Comparison of ENCODE assay signal across 30 cellular contexts in genomic region chr6:154425034-154425433, GRCh38.
"Had no signal": no experiment of that assay in that cellular context is flagged by ENCODE, and none has a peak within 500 bp of the region (broad histone marks: within the 10 kb centered on the region; RNA-seq: fewer than 3 reads in every experiment).

No MANE protein-coding gene starts in this region.

- H3K9me3 Mint-ChIP-seq: activated CD4-positive, alpha-beta memory T cell treated with anti-CD3 and anti-CD28 coated beads for 36 hours; activated CD4-positive, alpha-beta T cell treated with anti-CD3 and anti-CD28 coated beads, Interleukin-2, amount 10 ng/mL, durations not matched to agents 24 days and 14 days; activated naive CD4-positive, alpha-beta T cell treated with anti-CD3 and anti-CD28 coated beads, Interleukin-2, amount 10 ng/mL, durations not matched to agents 7 days and 5 days; activated naive CD4-positive, alpha-beta T cell treated with anti-CD3 and anti-CD28 coated beads, Interleukin-2, amount 50 U/mL, for 72 hours; activated naive CD8-positive, alpha-beta T cell treated with anti-CD3 and anti-CD28 coated beads, Interleukin-2, amount 10 ng/mL, durations not matched to agents 7 days and 5 days; activated T-helper 1 cell treated with anti-CD3 and anti-CD28 coated beads, Interleukin-12 subunit alpha, Interleukin-12 subunit beta, Interleukin-2, Interleukin-4 antibody, amounts not matched to agents 30 ng/mL and 10 ng/mL and 1 ng/mL, durations not matched to agents 14 hours and 24 hours and 36 hours; central memory CD8-positive, alpha-beta T cell; dendritic cell treated with granulocyte-macrophage colony-stimulating factor and Interleukin-4, amounts not matched to agents 40 ng/mL and 50 ng/mL, for 4 days; T-helper 2 cell treated with Interferon-gamma antibody and Interleukin-4, amounts not matched to agents 5 μg/mL and 100 μg/mL, for 36 hours had no signal

- H3K4me1 Mint-ChIP-seq: activated CD4-positive, alpha-beta T cell treated with anti-CD3 and anti-CD28 coated beads for 36 hours; activated CD4-positive, alpha-beta T cell treated with anti-CD3 and anti-CD28 coated beads, Interleukin-2, amount 10 ng/mL, durations not matched to agents 24 days and 14 days; activated CD8-positive, alpha-beta memory T cell treated with anti-CD3 and anti-CD28 coated beads, Interleukin-2, amount 10 ng/mL, durations not matched to agents 7 days and 5 days; activated naive CD4-positive, alpha-beta T cell treated with anti-CD3 and anti-CD28 coated beads, Interleukin-2, amount 10 ng/mL, durations not matched to agents 7 days and 5 days; activated naive CD8-positive, alpha-beta T cell treated with anti-CD3 and anti-CD28 coated beads, Interleukin-2, amount 10 ng/mL, durations not matched to agents 7 days and 5 days; central memory CD8-positive, alpha-beta T cell; endodermal cell; T-helper 17 cell had no signal

- DNase-seq: activated CD4-positive, alpha-beta memory T cell treated with anti-CD3 and anti-CD28 coated beads for 36 hours; activated CD4-positive, alpha-beta T cell treated with anti-CD3 and anti-CD28 coated beads for 36 hours; activated CD4-positive, alpha-beta T cell treated with anti-CD3 and anti-CD28 coated beads, Interleukin-2, amount 10 ng/mL, durations not matched to agents 24 days and 14 days; activated CD4-positive, CD25-positive, alpha-beta regulatory T cell; activated CD4-positive, CD25-positive, alpha-beta regulatory T cell treated with anti-CD3 and anti-CD28 coated beads, Interleukin-2, amount 50 U/mL, for 72 hours; activated CD8-positive, alpha-beta memory T cell treated with anti-CD3 and anti-CD28 coated beads, Interleukin-2, amount 10 ng/mL, durations not matched to agents 7 days and 5 days; activated CD8-positive, alpha-beta memory T cell treated with anti-CD3 and anti-CD28 coated beads, Interleukin-2, amount 50 U/mL, for 4 hours; activated CD8-positive, alpha-beta T cell treated with anti-CD3 and anti-CD28 coated beads, Interleukin-2, amount 10 ng/mL, durations not matched to agents 7 days and 5 days; activated gamma-delta T cell; activated naive CD4-positive, alpha-beta T cell; activated naive CD4-positive, alpha-beta T cell treated with anti-CD3 and anti-CD28 coated beads, Interleukin-2, amount 10 ng/mL, durations not matched to agents 7 days and 5 days; activated naive CD8-positive, alpha-beta T cell treated with anti-CD3 and anti-CD28 coated beads, Interleukin-2, amount 10 ng/mL, durations not matched to agents 7 days and 5 days; activated T-cell treated with anti-CD3 and anti-CD28 coated beads, Interleukin-2, amount 50 U/mL, for 1 hour; activated T-cell treated with anti-CD3 and anti-CD28 coated beads, Interleukin-2, amount 50 U/mL, for 48 hours; brain microvascular endothelial cell; dorsolateral prefrontal cortex; effector memory CD4-positive, alpha-beta T cell; endodermal cell; erythroblast; foreskin keratinocyte; gastrocnemius medialis; glutamatergic neuron; heart left ventricle; T-helper 17 cell; T1000 had no signal

- H3K27ac Mint-ChIP-seq: activated CD4-positive, alpha-beta memory T cell treated with anti-CD3 and anti-CD28 coated beads for 36 hours; activated CD4-positive, alpha-beta T cell treated with anti-CD3 and anti-CD28 coated beads for 36 hours; activated CD4-positive, alpha-beta T cell treated with anti-CD3 and anti-CD28 coated beads, Interleukin-2, amount 10 ng/mL, durations not matched to agents 24 days and 14 days; activated CD8-positive, alpha-beta memory T cell treated with anti-CD3 and anti-CD28 coated beads, Interleukin-2, amount 10 ng/mL, durations not matched to agents 7 days and 5 days; activated CD8-positive, alpha-beta T cell treated with anti-CD3 and anti-CD28 coated beads, Interleukin-2, amount 10 ng/mL, durations not matched to agents 7 days and 5 days; activated naive CD4-positive, alpha-beta T cell treated with anti-CD3 and anti-CD28 coated beads, Interleukin-2, amount 10 ng/mL, durations not matched to agents 7 days and 5 days; activated naive CD4-positive, alpha-beta T cell treated with anti-CD3 and anti-CD28 coated beads, Interleukin-2, amount 50 U/mL, for 72 hours; activated naive CD8-positive, alpha-beta T cell treated with anti-CD3 and anti-CD28 coated beads, Interleukin-2, amount 10 ng/mL, durations not matched to agents 7 days and 5 days; activated T-helper 1 cell treated with anti-CD3 and anti-CD28 coated beads, Interleukin-12 subunit alpha, Interleukin-12 subunit beta, Interleukin-2, Interleukin-4 antibody, amounts not matched to agents 30 ng/mL and 10 ng/mL and 1 ng/mL, durations not matched to agents 14 hours and 24 hours and 36 hours; dendritic cell treated with granulocyte-macrophage colony-stimulating factor and Interleukin-4, amounts not matched to agents 40 ng/mL and 50 ng/mL, for 4 days; endodermal cell; T-helper 17 cell; T-helper 2 cell treated with Interferon-gamma antibody and Interleukin-4, amounts not matched to agents 5 μg/mL and 100 μg/mL, for 36 hours had no signal

- ATAC-seq: activated CD4-positive, alpha-beta T cell treated with anti-CD3 and anti-CD28 coated beads for 36 hours; activated CD8-positive, alpha-beta memory T cell treated with anti-CD3 and anti-CD28 coated beads, Interleukin-2, amount 10 ng/mL, durations not matched to agents 7 days and 5 days; activated CD8-positive, alpha-beta T cell treated with anti-CD3 and anti-CD28 coated beads, Interleukin-2, amount 10 ng/mL, durations not matched to agents 7 days and 5 days; activated naive CD4-positive, alpha-beta T cell treated with anti-CD3 and anti-CD28 coated beads, Interleukin-2, amount 50 U/mL, for 72 hours; foreskin keratinocyte; gastrocnemius medialis; heart left ventricle; T-helper 17 cell had no signal

- H3K27me3 Mint-ChIP-seq: activated CD4-positive, alpha-beta memory T cell treated with anti-CD3 and anti-CD28 coated beads for 36 hours; activated naive CD4-positive, alpha-beta T cell treated with anti-CD3 and anti-CD28 coated beads, Interleukin-2, amount 10 ng/mL, durations not matched to agents 7 days and 5 days; activated naive CD8-positive, alpha-beta T cell treated with anti-CD3 and anti-CD28 coated beads, Interleukin-2, amount 10 ng/mL, durations not matched to agents 7 days and 5 days; dendritic cell treated with granulocyte-macrophage colony-stimulating factor and Interleukin-4, amounts not matched to agents 40 ng/mL and 50 ng/mL, for 4 days had no signal

- H3K4me3 Mint-ChIP-seq: activated CD4-positive, alpha-beta memory T cell treated with anti-CD3 and anti-CD28 coated beads for 36 hours; activated CD4-positive, alpha-beta T cell treated with anti-CD3 and anti-CD28 coated beads for 36 hours; activated CD4-positive, alpha-beta T cell treated with anti-CD3 and anti-CD28 coated beads, Interleukin-2, amount 10 ng/mL, durations not matched to agents 24 days and 14 days; activated CD8-positive, alpha-beta memory T cell treated with anti-CD3 and anti-CD28 coated beads, Interleukin-2, amount 10 ng/mL, durations not matched to agents 7 days and 5 days; activated CD8-positive, alpha-beta T cell treated with anti-CD3 and anti-CD28 coated beads, Interleukin-2, amount 10 ng/mL, durations not matched to agents 7 days and 5 days; activated naive CD4-positive, alpha-beta T cell treated with anti-CD3 and anti-CD28 coated beads, Interleukin-2, amount 10 ng/mL, durations not matched to agents 7 days and 5 days; activated naive CD8-positive, alpha-beta T cell treated with anti-CD3 and anti-CD28 coated beads, Interleukin-2, amount 10 ng/mL, durations not matched to agents 7 days and 5 days; activated T-helper 1 cell treated with anti-CD3 and anti-CD28 coated beads, Interleukin-12 subunit alpha, Interleukin-12 subunit beta, Interleukin-2, Interleukin-4 antibody, amounts not matched to agents 30 ng/mL and 10 ng/mL and 1 ng/mL, durations not matched to agents 14 hours and 24 hours and 36 hours; central memory CD8-positive, alpha-beta T cell; dendritic cell treated with granulocyte-macrophage colony-stimulating factor and Interleukin-4, amounts not matched to agents 40 ng/mL and 50 ng/mL, for 4 days; endodermal cell; T-helper 17 cell; T-helper 2 cell treated with Interferon-gamma antibody and Interleukin-4, amounts not matched to agents 5 μg/mL and 100 μg/mL, for 36 hours had no signal

- H3K36me3 Mint-ChIP-seq: activated CD4-positive, alpha-beta memory T cell treated with anti-CD3 and anti-CD28 coated beads for 36 hours; activated CD8-positive, alpha-beta memory T cell treated with anti-CD3 and anti-CD28 coated beads, Interleukin-2, amount 10 ng/mL, durations not matched to agents 7 days and 5 days; activated naive CD4-positive, alpha-beta T cell treated with anti-CD3 and anti-CD28 coated beads, Interleukin-2, amount 10 ng/mL, durations not matched to agents 7 days and 5 days; activated naive CD4-positive, alpha-beta T cell treated with anti-CD3 and anti-CD28 coated beads, Interleukin-2, amount 50 U/mL, for 72 hours; activated naive CD8-positive, alpha-beta T cell treated with anti-CD3 and anti-CD28 coated beads, Interleukin-2, amount 10 ng/mL, durations not matched to agents 7 days and 5 days had no signal
